In the genomic region with DNA sequence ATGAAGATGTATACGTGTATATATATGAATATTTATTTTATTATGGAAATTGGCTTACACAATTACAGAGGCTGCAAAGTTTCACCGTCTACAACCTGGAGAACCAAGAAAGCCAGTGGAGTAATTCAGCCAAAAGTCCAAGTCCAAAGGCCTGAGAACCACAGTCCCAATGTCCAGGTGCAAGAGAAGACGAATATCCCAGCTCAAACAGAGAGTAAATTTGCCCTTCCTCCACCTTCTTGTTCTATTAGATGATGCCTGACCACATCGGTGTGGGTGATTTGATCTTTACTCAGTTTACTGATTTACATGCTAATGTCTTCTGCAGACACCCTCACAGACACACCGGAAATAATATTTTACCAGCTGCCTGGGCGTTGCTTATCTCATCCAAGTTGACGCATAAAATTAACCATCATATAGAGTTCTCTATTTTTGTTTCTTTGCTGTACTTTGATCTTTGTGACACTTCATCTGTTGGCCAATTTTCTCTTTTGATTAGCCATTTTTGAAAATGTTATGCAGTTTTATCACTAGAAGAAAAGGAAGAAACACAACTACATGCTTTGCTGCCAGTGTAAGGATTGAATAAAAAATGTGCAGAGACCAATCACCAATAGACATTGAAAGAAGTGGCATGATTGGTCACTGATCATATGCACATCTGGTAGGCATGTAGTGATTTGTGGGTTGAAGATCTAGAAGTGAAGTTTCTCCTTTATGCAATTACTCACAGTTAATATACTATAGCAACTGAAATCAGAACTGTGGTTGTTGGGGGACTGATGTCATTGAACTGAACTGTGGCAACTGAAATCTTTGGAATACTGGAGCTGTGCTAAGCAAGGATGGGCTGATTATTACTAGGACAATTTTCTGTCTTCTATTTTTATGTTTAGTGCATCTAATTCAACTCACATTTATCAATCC, we compare ENCODE assay signal across 19 cellular contexts.
"Had no signal": no experiment of that assay in that cellular context is flagged by ENCODE, and none has a peak within 500 bp of the region (broad histone marks: within the 10 kb centered on the region; RNA-seq: fewer than 3 reads in every experiment).

No MANE protein-coding gene starts in this region.

- H3K9me3 ChIP-seq: esophagus squamous epithelium, ovary, testis, tibial nerve had no signal

- H3K27me3 Mint-ChIP-seq: progenitor cell of endocrine pancreas; stimulated activated naive CD8-positive, alpha-beta T cell treated with anti-CD3 and anti-CD28 coated beads, Interleukin-15, amount 100 ng/mL, for 72 hours had no signal

- H3K27ac Mint-ChIP-seq: effector memory CD8-positive, alpha-beta T cell; natural killer cell; progenitor cell of endocrine pancreas; stimulated activated memory B cell treated with anti-CD40 and anti-IgM and Interleukin-4, amounts not matched to agents 10 μg/mL and 1 μg/mL and 100 μg/mL, for 72 hours had no signal

- H3K4me3 ChIP-seq: esophagus squamous epithelium, ovary, spleen, testis, tibial nerve had no signal

- H3K4me1 Mint-ChIP-seq: central memory CD8-positive, alpha-beta T cell; natural killer cell; neural crest cell; stimulated activated memory B cell treated with anti-CD40 and anti-IgM and Interleukin-4, amounts not matched to agents 10 μg/mL and 1 μg/mL and 100 μg/mL, for 72 hours; stimulated activated naive CD8-positive, alpha-beta T cell treated with anti-CD3 and anti-CD28 coated beads, Interleukin-15, amount 100 ng/mL, for 72 hours had no signal

- H3K27ac ChIP-seq: esophagus squamous epithelium, foreskin keratinocyte, ovary, testis had no signal

- H3K36me3 ChIP-seq: esophagus squamous epithelium, ovary, spleen, tibial nerve had no signal

- ATAC-seq: effector memory CD8-positive, alpha-beta T cell; foreskin keratinocyte; natural killer cell; right cardiac atrium; stimulated activated memory B cell treated with anti-CD40 and anti-IgM and Interleukin-4, amounts not matched to agents 10 μg/mL and 1 μg/mL and 100 μg/mL, for 72 hours; stimulated activated naive CD8-positive, alpha-beta T cell treated with anti-CD3 and anti-CD28 coated beads, Interleukin-15, amount 100 ng/mL, for 72 hours had no signal

- FAIRE-seq: kidney had no signal

- H3K27me3 ChIP-seq: esophagus squamous epithelium, foreskin keratinocyte, ovary, spleen, testis, tibial nerve had no signal

- DNase-seq: effector memory CD8-positive, alpha-beta T cell; esophagus squamous epithelium; foreskin keratinocyte; kidney; mesendoderm; natural killer cell; ovary; right cardiac atrium; spleen; stimulated activated CD4-positive, alpha-beta T cell treated with anti-CD3 and anti-CD28 coated beads, Interleukin-15, amount 100 ng/mL, for 24 hours; stimulated activated CD4-positive, alpha-beta T cell treated with anti-CD3 and anti-CD28 coated beads, Interleukin-1b, Interleukin-23, amount 100 ng/mL, for 48 hours; stimulated activated CD4-positive, alpha-beta T cell treated with anti-CD3 and anti-CD28 coated beads, Interleukin-4, amount 100 ng/mL, for 24 hours; stimulated activated naive CD8-positive, alpha-beta T cell treated with anti-CD3 and anti-CD28 coated beads, Interleukin-15, amount 100 ng/mL, for 72 hours; testis had no signal

- H3K36me3 Mint-ChIP-seq: natural killer cell; stimulated activated memory B cell treated with anti-CD40 and anti-IgM and Interleukin-4, amounts not matched to agents 10 μg/mL and 1 μg/mL and 100 μg/mL, for 72 hours had no signal

- H3K9me3 Mint-ChIP-seq: central memory CD8-positive, alpha-beta T cell; effector memory CD8-positive, alpha-beta T cell; natural killer cell; stimulated activated naive CD8-positive, alpha-beta T cell treated with anti-CD3 and anti-CD28 coated beads, Interleukin-15, amount 100 ng/mL, for 72 hours had no signal

- H3K4me3 Mint-ChIP-seq: central memory CD8-positive, alpha-beta T cell; effector memory CD8-positive, alpha-beta T cell; natural killer cell; neural crest cell; stimulated activated memory B cell treated with anti-CD40 and anti-IgM and Interleukin-4, amounts not matched to agents 10 μg/mL and 1 μg/mL and 100 μg/mL, for 72 hours; stimulated activated naive CD8-positive, alpha-beta T cell treated with anti-CD3 and anti-CD28 coated beads, Interleukin-15, amount 100 ng/mL, for 72 hours had no signal

- H3K4me1 ChIP-seq: esophagus squamous epithelium, foreskin keratinocyte had no signal
